In the genomic region with DNA sequence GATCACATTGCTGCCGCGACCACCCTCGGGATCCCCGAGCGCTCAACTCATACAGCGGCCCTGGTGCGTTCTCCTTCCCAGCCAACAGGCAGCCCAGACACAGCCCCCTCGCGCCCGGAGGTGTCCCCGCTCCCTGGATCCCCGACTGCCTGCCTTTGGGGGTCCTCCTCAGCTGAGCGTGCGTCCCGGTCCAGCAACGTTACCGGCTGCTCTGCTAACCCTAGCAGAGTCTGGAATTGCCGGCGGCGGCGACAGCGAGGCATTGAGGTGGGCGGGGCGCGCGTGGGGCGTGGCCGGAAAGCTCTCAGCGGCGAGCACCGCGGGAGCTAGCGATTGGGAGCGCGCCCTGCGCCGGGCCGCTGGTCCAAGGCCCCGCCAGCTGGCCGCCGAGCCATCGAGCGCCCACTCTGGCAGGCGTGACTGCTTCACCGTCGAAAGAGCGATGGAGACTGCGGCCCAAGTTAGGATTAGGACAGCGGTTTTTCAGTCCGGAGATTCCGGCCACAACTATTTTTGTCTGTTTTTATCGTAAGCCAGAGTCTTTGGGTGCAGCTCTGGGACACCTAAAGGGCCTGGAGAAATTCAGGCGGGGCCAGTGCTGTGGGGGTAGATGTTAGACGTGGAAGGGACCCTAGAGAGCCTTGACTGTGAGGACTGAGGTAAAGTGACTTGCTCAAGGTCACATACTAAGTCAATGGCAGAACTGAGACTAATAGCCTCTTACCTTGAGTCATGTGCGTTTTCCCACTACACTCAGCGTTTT, we compare ENCODE assay signal across 1 cellular context.
TF ChIP-seq lines count a peak whose summit lies in the region.

A gene (minus strand): TSS at position 232 of the 763 bp plus-strand sequence. CDS start 17,575 bp downstream, outside the sequence.

TF ChIP-seq in HepG2, 621 proteins besides CTCF, POLR2A, EP300 and RAD21 (continued from another document and continues in another):
- TF ChIP-seq, protein P1, sequence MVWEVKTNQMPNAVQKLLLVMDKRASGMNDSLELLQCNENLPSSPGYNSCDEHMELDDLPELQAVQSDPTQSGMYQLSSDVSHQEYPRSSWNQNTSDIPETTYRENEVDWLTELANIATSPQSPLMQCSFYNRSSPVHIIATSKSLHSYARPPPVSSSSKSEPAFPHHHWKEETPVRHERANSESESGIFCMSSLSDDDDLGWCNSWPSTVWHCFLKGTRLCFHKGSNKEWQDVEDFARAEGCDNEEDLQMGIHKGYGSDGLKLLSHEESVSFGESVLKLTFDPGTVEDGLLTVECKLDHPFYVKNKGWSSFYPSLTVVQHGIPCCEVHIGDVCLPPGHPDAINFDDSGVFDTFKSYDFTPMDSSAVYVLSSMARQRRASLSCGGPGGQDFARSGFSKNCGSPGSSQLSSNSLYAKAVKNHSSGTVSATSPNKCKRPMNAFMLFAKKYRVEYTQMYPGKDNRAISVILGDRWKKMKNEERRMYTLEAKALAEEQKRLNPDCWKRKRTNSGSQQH (CRISPR knock-in tag; IDR thresholded peaks at IDR 0.05; ENCODE audit: low read depth), result peak; percentile 99
- TF ChIP-seq TAF1 (CRISPR knock-in tag; IDR thresholded peaks at IDR 0.05), result peak; percentile 100
- peak; percentile 76; the same call in 1 of the 2 replicates for TF ChIP-seq NFE2L1 (CRISPR knock-in tag; IDR thresholded peaks at IDR 0.05; ENCODE audit: borderline replicate concordance)
- TF ChIP-seq SRSF1 (optimal IDR thresholded peaks at IDR 0.05; ENCODE audit: low read depth, low read length), result peak; percentile 97
- TF ChIP-seq, protein P2, sequence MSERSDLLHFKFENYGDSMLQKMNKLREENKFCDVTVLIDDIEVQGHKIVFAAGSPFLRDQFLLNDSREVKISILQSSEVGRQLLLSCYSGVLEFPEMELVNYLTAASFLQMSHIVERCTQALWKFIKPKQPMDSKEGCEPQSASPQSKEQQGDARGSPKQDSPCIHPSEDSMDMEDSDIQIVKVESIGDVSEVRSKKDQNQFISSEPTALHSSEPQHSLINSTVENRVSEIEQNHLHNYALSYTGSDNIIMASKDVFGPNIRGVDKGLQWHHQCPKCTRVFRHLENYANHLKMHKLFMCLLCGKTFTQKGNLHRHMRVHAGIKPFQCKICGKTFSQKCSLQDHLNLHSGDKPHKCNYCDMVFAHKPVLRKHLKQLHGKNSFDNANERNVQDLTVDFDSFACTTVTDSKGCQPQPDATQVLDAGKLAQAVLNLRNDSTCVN (CRISPR knock-in tag; IDR thresholded peaks at IDR 0.05; ENCODE audit: borderline replicate concordance), result peak; percentile 90
- peak; percentile 99 for TF ChIP-seq SALL1 (CRISPR knock-in tag; IDR thresholded peaks at IDR 0.05)
- TF ChIP-seq ZNF225 (CRISPR knock-in tag; IDR thresholded peaks at IDR 0.05), result peak; percentile 100
- TF ChIP-seq PHF5A (CRISPR knock-in tag; IDR thresholded peaks at IDR 0.05; ENCODE audit: low read depth, unreplicated experiment), result peak; percentile 99
- TF ChIP-seq MYNN (CRISPR knock-in tag; IDR thresholded peaks at IDR 0.05; ENCODE audit: low read depth), result peak; percentile 76; the same call in 1 of the 2 replicates
- peak; percentile 84 for TF ChIP-seq HDAC2 (CRISPR knock-in tag; IDR thresholded peaks at IDR 0.05)
- no peak for TF ChIP-seq U2AF2 (IDR thresholded peaks at IDR 0.05; ENCODE audit: low read depth, low read length)
- TF ChIP-seq, protein P3, sequence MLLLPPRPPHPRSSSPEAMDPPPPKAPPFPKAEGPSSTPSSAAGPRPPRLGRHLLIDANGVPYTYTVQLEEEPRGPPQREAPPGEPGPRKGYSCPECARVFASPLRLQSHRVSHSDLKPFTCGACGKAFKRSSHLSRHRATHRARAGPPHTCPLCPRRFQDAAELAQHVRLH (CRISPR knock-in tag; IDR thresholded peaks at IDR 0.05; ENCODE audit: borderline replicate concordance, low read depth), result peak; percentile 96
- TF ChIP-seq, protein P4, sequence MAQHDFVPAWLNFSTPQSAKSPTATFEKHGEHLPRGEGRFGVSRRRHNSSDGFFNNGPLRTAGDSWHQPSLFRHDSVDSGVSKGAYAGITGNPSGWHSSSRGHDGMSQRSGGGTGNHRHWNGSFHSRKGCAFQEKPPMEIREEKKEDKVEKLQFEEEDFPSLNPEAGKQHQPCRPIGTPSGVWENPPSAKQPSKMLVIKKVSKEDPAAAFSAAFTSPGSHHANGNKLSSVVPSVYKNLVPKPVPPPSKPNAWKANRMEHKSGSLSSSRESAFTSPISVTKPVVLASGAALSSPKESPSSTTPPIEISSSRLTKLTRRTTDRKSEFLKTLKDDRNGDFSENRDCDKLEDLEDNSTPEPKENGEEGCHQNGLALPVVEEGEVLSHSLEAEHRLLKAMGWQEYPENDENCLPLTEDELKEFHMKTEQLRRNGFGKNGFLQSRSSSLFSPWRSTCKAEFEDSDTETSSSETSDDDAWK (CRISPR knock-in tag; IDR thresholded peaks at IDR 0.05), result no peak
- TF ChIP-seq IKZF1 (IDR thresholded peaks at IDR 0.05), result no peak
- peak; percentile 97; the same call in 1 of the 2 replicates for TF ChIP-seq RFXAP (CRISPR knock-in tag; IDR thresholded peaks at IDR 0.05; ENCODE audit: borderline replicate concordance)
- TF ChIP-seq DNMT3B (CRISPR knock-in tag; conservative IDR thresholded peaks at IDR 0.05), result peak; percentile 93
- peak; percentile 31 for TF ChIP-seq ZNF878 (CRISPR knock-in tag; IDR thresholded peaks at IDR 0.05)
- TF ChIP-seq NFRKB (IDR thresholded peaks at IDR 0.05), result no peak
- TF ChIP-seq NFE2L2 (IDR thresholded peaks at IDR 0.05; ENCODE audit: low read length), result peak; percentile 3; the same call in 1 of the 2 replicates
- peak; percentile 83 for TF ChIP-seq GTF2F1 (IDR thresholded peaks at IDR 0.05; ENCODE audit: low read length)
- TF ChIP-seq ATF7-NPFF (CRISPR knock-in tag; IDR thresholded peaks at IDR 0.05; ENCODE audit: low read depth), result peak; percentile 99
- TF ChIP-seq RORA (CRISPR knock-in tag; IDR thresholded peaks at IDR 0.05), result peak; percentile 98; the same call in 1 of the 2 replicates
- peak; percentile 99 for TF ChIP-seq SRF (IDR thresholded peaks at IDR 0.05; ENCODE audit: low read depth, low read length)
- peak; percentile 100 for TF ChIP-seq ZNF558 (CRISPR knock-in tag; IDR thresholded peaks at IDR 0.05; ENCODE audit: borderline replicate concordance)
- TF ChIP-seq MEF2D (CRISPR knock-in tag; IDR thresholded peaks at IDR 0.05), result peak; percentile 91; the same call in 1 of the 2 replicates
- TF ChIP-seq ZBTB7A (CRISPR knock-in tag; IDR thresholded peaks at IDR 0.05), result peak; percentile 99
- TF ChIP-seq, protein P5, sequence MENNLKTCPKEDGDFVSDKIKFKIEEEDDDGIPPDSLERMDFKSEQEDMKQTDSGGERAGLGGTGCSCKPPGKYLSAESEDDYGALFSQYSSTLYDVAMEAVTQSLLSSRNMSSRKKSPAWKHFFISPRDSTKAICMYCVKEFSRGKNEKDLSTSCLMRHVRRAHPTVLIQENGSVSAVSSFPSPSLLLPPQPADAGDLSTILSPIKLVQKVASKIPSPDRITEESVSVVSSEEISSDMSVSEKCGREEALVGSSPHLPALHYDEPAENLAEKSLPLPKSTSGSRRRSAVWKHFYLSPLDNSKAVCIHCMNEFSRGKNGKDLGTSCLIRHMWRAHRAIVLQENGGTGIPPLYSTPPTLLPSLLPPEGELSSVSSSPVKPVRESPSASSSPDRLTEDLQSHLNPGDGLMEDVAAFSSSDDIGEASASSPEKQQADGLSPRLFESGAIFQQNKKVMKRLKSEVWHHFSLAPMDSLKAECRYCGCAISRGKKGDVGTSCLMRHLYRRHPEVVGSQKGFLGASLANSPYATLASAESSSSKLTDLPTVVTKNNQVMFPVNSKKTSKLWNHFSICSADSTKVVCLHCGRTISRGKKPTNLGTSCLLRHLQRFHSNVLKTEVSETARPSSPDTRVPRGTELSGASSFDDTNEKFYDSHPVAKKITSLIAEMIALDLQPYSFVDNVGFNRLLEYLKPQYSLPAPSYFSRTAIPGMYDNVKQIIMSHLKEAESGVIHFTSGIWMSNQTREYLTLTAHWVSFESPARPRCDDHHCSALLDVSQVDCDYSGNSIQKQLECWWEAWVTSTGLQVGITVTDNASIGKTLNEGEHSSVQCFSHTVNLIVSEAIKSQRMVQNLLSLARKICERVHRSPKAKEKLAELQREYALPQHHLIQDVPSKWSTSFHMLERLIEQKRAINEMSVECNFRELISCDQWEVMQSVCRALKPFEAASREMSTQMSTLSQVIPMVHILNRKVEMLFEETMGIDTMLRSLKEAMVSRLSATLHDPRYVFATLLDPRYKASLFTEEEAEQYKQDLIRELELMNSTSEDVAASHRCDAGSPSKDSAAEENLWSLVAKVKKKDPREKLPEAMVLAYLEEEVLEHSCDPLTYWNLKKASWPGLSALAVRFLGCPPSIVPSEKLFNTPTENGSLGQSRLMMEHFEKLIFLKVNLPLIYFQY (CRISPR knock-in tag; IDR thresholded peaks at IDR 0.05; ENCODE audit: borderline replicate concordance), result peak; percentile 77
- peak; percentile 92 for TF ChIP-seq ZSCAN25 (CRISPR knock-in tag; IDR thresholded peaks at IDR 0.05)
- TF ChIP-seq ZNF7 (CRISPR knock-in tag; IDR thresholded peaks at IDR 0.05), result peak; percentile 36; the same call in 1 of the 2 replicates
- TF ChIP-seq, protein P6, sequence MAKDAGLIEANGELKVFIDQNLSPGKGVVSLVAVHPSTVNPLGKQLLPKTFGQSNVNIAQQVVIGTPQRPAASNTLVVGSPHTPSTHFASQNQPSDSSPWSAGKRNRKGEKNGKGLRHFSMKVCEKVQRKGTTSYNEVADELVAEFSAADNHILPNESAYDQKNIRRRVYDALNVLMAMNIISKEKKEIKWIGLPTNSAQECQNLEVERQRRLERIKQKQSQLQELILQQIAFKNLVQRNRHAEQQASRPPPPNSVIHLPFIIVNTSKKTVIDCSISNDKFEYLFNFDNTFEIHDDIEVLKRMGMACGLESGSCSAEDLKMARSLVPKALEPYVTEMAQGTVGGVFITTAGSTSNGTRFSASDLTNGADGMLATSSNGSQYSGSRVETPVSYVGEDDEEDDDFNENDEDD (CRISPR knock-in tag; IDR thresholded peaks at IDR 0.05; ENCODE audit: borderline replicate concordance), result peak; percentile 97
- TF ChIP-seq SRSF9 (IDR thresholded peaks at IDR 0.05; ENCODE audit: borderline replicate concordance, insufficient read depth, low read depth, low read length, poor library complexity, severe bottlenecking), result no peak
- TF ChIP-seq, protein P7, sequence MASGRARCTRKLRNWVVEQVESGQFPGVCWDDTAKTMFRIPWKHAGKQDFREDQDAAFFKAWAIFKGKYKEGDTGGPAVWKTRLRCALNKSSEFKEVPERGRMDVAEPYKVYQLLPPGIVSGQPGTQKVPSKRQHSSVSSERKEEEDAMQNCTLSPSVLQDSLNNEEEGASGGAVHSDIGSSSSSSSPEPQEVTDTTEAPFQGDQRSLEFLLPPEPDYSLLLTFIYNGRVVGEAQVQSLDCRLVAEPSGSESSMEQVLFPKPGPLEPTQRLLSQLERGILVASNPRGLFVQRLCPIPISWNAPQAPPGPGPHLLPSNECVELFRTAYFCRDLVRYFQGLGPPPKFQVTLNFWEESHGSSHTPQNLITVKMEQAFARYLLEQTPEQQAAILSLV (CRISPR knock-in tag; IDR thresholded peaks at IDR 0.05; ENCODE audit: borderline replicate concordance), result peak; percentile 100
- peak; percentile 80 for TF ChIP-seq ZMYM2 (CRISPR knock-in tag; IDR thresholded peaks at IDR 0.05)
- TF ChIP-seq, protein P8, sequence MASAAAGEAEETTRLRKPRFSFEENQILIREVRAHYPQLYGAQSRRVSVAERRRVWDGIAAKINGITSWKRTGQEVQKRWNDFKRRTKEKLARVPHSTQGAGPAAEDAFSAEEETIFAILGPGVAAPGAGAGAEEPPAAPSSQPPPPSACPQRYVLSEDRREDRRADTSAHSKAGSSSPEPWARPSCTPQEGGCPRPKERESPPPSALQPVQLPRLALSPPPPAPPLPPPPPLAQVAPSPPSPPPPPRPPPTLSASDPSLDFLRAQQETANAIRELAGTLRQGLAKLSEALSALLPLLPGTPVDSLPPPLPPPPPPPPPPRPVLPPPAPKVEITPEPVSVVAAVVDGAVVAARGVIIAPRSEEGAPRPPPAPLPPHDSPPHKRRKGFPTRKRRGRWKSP (CRISPR knock-in tag; IDR thresholded peaks at IDR 0.05), result peak; percentile 97
- TF ChIP-seq ZNF720 (CRISPR knock-in tag; IDR thresholded peaks at IDR 0.05), result peak; percentile 75; the same call in 1 of the 2 replicates
- TF ChIP-seq ZFY (CRISPR knock-in tag; IDR thresholded peaks at IDR 0.05), result peak; percentile 96
- TF ChIP-seq FOXJ3 (CRISPR knock-in tag; IDR thresholded peaks at IDR 0.05; ENCODE audit: borderline replicate concordance), result peak; percentile 84
- TF ChIP-seq ZNF124 (CRISPR knock-in tag; IDR thresholded peaks at IDR 0.05), result peak; percentile 99
- TF ChIP-seq ZNF335 (CRISPR knock-in tag; IDR thresholded peaks at IDR 0.05), result peak; percentile 91
- peak; percentile 100 for TF ChIP-seq KAT7 (CRISPR knock-in tag; IDR thresholded peaks at IDR 0.05; ENCODE audit: borderline replicate concordance)
- TF ChIP-seq IKZF4 (CRISPR knock-in tag; IDR thresholded peaks at IDR 0.05; ENCODE audit: borderline replicate concordance, low read depth, not compliant biosample characterization), result peak; percentile 75
- peak; percentile 91 for TF ChIP-seq ZBTB20 (CRISPR knock-in tag; IDR thresholded peaks at IDR 0.05; ENCODE audit: borderline replicate concordance, low read depth)
- TF ChIP-seq TMF1 (CRISPR knock-in tag; IDR thresholded peaks at IDR 0.05; ENCODE audit: low read depth), result peak; percentile 97
- TF ChIP-seq ZNF775 (CRISPR knock-in tag; IDR thresholded peaks at IDR 0.05; ENCODE audit: borderline replicate concordance), result 0 out of 2 replicates have a peak, but pooled peaks have one; percentile 93
- TF ChIP-seq PHF8 (CRISPR knock-in tag; IDR thresholded peaks at IDR 0.05), result peak; percentile 100
- TF ChIP-seq HOXA5 (CRISPR knock-in tag; IDR thresholded peaks at IDR 0.05), result peak; percentile 90
- peak; percentile 99 for TF ChIP-seq ZNF570 (CRISPR knock-in tag; IDR thresholded peaks at IDR 0.05; ENCODE audit: borderline replicate concordance)
- TF ChIP-seq NFKB2 (CRISPR knock-in tag; IDR thresholded peaks at IDR 0.05; ENCODE audit: borderline replicate concordance), result peak; percentile 99
- TF ChIP-seq, protein P9, sequence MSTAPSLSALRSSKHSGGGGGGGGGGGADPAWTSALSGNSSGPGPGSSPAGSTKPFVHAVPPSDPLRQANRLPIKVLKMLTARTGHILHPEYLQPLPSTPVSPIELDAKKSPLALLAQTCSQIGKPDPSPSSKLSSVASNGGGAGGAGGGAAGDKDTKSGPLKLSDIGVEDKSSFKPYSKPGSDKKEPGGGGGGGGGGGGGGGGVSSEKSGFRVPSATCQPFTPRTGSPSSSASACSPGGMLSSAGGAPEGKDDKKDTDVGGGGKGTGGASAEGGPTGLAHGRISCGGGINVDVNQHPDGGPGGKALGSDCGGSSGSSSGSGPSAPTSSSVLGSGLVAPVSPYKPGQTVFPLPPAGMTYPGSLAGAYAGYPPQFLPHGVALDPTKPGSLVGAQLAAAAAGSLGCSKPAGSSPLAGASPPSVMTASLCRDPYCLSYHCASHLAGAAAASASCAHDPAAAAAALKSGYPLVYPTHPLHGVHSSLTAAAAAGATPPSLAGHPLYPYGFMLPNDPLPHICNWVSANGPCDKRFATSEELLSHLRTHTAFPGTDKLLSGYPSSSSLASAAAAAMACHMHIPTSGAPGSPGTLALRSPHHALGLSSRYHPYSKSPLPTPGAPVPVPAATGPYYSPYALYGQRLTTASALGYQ (CRISPR knock-in tag; IDR thresholded peaks at IDR 0.05), result peak; percentile 89; the same call in 1 of the 2 replicates
- TF ChIP-seq, protein P10, sequence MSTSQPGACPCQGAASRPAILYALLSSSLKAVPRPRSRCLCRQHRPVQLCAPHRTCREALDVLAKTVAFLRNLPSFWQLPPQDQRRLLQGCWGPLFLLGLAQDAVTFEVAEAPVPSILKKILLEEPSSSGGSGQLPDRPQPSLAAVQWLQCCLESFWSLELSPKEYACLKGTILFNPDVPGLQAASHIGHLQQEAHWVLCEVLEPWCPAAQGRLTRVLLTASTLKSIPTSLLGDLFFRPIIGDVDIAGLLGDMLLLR (CRISPR knock-in tag; IDR thresholded peaks at IDR 0.05), result peak; percentile 90; the same call in 1 of the 2 replicates
- TF ChIP-seq NFKBIZ (CRISPR knock-in tag; IDR thresholded peaks at IDR 0.05), result peak; percentile 81
- peak; percentile 79 for TF ChIP-seq PITX1 (CRISPR knock-in tag; IDR thresholded peaks at IDR 0.05)
